In the genomic region with DNA sequence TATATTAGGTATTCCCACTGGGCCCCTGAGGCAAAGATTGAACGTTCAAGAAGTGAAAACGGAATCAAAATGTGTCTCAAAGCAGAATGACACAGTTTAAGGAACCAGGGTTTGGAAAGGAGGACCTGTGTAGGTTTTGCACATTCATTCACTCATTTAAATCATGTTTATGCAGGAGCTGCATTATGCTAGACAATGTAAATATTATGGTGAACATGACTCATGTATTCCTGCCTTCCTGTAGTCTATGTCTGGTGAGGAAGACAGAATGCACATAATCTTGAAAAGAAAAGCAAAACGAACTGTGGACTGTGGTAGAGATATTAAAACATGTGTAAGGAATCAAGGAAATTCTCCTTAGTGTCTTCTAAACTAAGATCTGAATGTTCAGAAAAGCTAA, we compare ENCODE assay signal across 19 cellular contexts.
"Had no signal": no experiment of that assay in that cellular context is flagged by ENCODE, and none has a peak within 500 bp of the region (broad histone marks: within the 10 kb centered on the region; RNA-seq: fewer than 3 reads in every experiment).

No MANE protein-coding gene starts in this region.

- H3K27ac Mint-ChIP-seq: activated CD4-positive, alpha-beta memory T cell treated with anti-CD3 and anti-CD28 coated beads, Interleukin-2, amount 10 ng/mL, durations not matched to agents 7 days and 5 days; activated naive CD8-positive, alpha-beta T cell treated with anti-CD3 and anti-CD28 coated beads for 36 hours; immature natural killer cell; natural killer cell treated with Interleukin-12 subunit alpha and Interleukin-12 subunit beta and Interleukin-15 and Interleukin-18, amount 100 ng/mL, for 72 hours had no signal

- H3K9me3 ChIP-seq: prostate gland, stomach, thoracic aorta had no signal

- H3K4me1 ChIP-seq: prostate gland, stomach had no signal

- H3K27me3 ChIP-seq: stomach had no signal

- H3K4me1 Mint-ChIP-seq: activated CD4-positive, alpha-beta memory T cell treated with anti-CD3 and anti-CD28 coated beads, Interleukin-2, amount 10 ng/mL, durations not matched to agents 7 days and 5 days; activated naive CD8-positive, alpha-beta T cell treated with anti-CD3 and anti-CD28 coated beads for 36 hours; immature natural killer cell had no signal

- H3K27me3 Mint-ChIP-seq: activated CD4-positive, alpha-beta memory T cell treated with anti-CD3 and anti-CD28 coated beads, Interleukin-2, amount 10 ng/mL, durations not matched to agents 7 days and 5 days; activated naive CD8-positive, alpha-beta T cell treated with anti-CD3 and anti-CD28 coated beads for 36 hours; natural killer cell treated with Interleukin-12 subunit alpha and Interleukin-12 subunit beta and Interleukin-15 and Interleukin-18, amount 100 ng/mL, for 72 hours had no signal

- H3K36me3 ChIP-seq: prostate gland, stomach, thoracic aorta had no signal

- H3K4me3 Mint-ChIP-seq: activated CD4-positive, alpha-beta memory T cell treated with anti-CD3 and anti-CD28 coated beads, Interleukin-2, amount 10 ng/mL, durations not matched to agents 7 days and 5 days; activated naive CD8-positive, alpha-beta T cell treated with anti-CD3 and anti-CD28 coated beads for 36 hours; immature natural killer cell; natural killer cell treated with Interleukin-12 subunit alpha and Interleukin-12 subunit beta and Interleukin-15 and Interleukin-18, amount 100 ng/mL, for 72 hours had no signal

- DNase-seq: activated CD4-positive, alpha-beta memory T cell treated with anti-CD3 and anti-CD28 coated beads, Interleukin-2, amount 10 ng/mL, durations not matched to agents 7 days and 5 days; activated gamma-delta T cell treated with Interleukin-2 at 50 U/mL for 16 hours; activated naive CD8-positive, alpha-beta T cell treated with anti-CD3 and anti-CD28 coated beads for 36 hours; activated T-cell treated with anti-CD3 and anti-CD28 coated beads, Interleukin-2, amount 50 U/mL, for 48 hours; anterior cingulate cortex; central memory CD4-positive, alpha-beta T cell; cortex of kidney; effector CD8-positive, alpha-beta T cell; glutamatergic neuron; immature natural killer cell; nucleus accumbens; stimulated activated CD4-positive, alpha-beta T cell treated with anti-CD3 and anti-CD28 coated beads, Interleukin-15, amount 100 ng/mL, for 24 hours; stimulated activated CD4-positive, alpha-beta T cell treated with anti-CD3 and anti-CD28 coated beads, Interleukin-4, amount 100 ng/mL, for 4 hours; stomach; T1000 had no signal

- H3K27ac ChIP-seq: prostate gland, stomach, thoracic aorta had no signal

- ATAC-seq: natural killer cell treated with Interleukin-12 subunit alpha and Interleukin-12 subunit beta and Interleukin-15 and Interleukin-18, amount 100 ng/mL, for 72 hours; sciatic nerve had no signal

- H3K9me3 Mint-ChIP-seq: activated CD4-positive, alpha-beta memory T cell treated with anti-CD3 and anti-CD28 coated beads, Interleukin-2, amount 10 ng/mL, durations not matched to agents 7 days and 5 days; activated naive CD8-positive, alpha-beta T cell treated with anti-CD3 and anti-CD28 coated beads for 36 hours had no signal

- H3K36me3 Mint-ChIP-seq: activated naive CD8-positive, alpha-beta T cell treated with anti-CD3 and anti-CD28 coated beads for 36 hours; immature natural killer cell; natural killer cell treated with Interleukin-12 subunit alpha and Interleukin-12 subunit beta and Interleukin-15 and Interleukin-18, amount 100 ng/mL, for 72 hours had no signal

- H3K4me3 ChIP-seq: prostate gland, stomach, thoracic aorta had no signal
